In the genomic region with DNA sequence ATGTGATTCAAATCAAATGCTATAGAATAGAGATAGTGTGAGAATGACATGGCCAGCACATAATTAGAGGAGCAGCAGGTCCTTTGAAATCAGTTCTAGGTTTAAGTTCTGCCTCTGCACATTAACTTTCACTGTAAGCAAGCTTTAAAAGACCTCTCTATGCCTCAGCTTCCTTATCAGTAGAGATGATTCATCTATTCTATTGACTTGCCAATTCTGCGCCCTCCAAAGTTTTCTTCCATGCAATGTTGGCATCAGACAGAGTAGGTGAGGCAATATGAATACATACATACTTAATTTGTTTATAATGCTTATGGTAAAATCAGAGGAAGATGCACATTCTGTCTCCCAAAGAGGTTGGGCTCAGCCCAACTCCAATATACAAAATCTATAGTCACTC, we compare ENCODE assay signal across 31 cellular contexts.
"Had no signal": no experiment of that assay in that cellular context is flagged by ENCODE, and none has a peak within 500 bp of the region (broad histone marks: within the 10 kb centered on the region; RNA-seq: fewer than 3 reads in every experiment).

No MANE protein-coding gene starts in this region.

- ATAC-seq: activated CD4-positive, alpha-beta T cell treated with anti-CD3 and anti-CD28 coated beads for 36 hours; activated CD8-positive, alpha-beta memory T cell treated with anti-CD3 and anti-CD28 coated beads, Interleukin-2, amount 10 ng/mL, durations not matched to agents 7 days and 5 days; activated CD8-positive, alpha-beta T cell treated with anti-CD3 and anti-CD28 coated beads, Interleukin-2, amount 10 ng/mL, durations not matched to agents 7 days and 5 days; activated naive CD4-positive, alpha-beta T cell treated with anti-CD3 and anti-CD28 coated beads, Interleukin-2, amount 50 U/mL, for 72 hours; esophagus mucosa; gastroesophageal sphincter; heart right ventricle had no signal

- H3K27me3 Mint-ChIP-seq: activated CD4-positive, alpha-beta memory T cell treated with anti-CD3 and anti-CD28 coated beads for 36 hours; activated CD4-positive, alpha-beta T cell treated with anti-CD3 and anti-CD28 coated beads for 36 hours; activated CD4-positive, alpha-beta T cell treated with anti-CD3 and anti-CD28 coated beads, Interleukin-2, amount 10 ng/mL, durations not matched to agents 24 days and 14 days; activated CD8-positive, alpha-beta memory T cell treated with anti-CD3 and anti-CD28 coated beads, Interleukin-2, amount 10 ng/mL, durations not matched to agents 7 days and 5 days; activated naive CD4-positive, alpha-beta T cell treated with anti-CD3 and anti-CD28 coated beads, Interleukin-2, amount 10 ng/mL, durations not matched to agents 7 days and 5 days; activated naive CD8-positive, alpha-beta T cell treated with anti-CD3 and anti-CD28 coated beads, Interleukin-2, amount 10 ng/mL, durations not matched to agents 7 days and 5 days; central memory CD8-positive, alpha-beta T cell had no signal

- DNase-seq: activated CD4-positive, alpha-beta memory T cell treated with anti-CD3 and anti-CD28 coated beads for 36 hours; activated CD4-positive, alpha-beta T cell treated with anti-CD3 and anti-CD28 coated beads for 36 hours; activated CD4-positive, alpha-beta T cell treated with anti-CD3 and anti-CD28 coated beads, Interleukin-2, amount 10 ng/mL, durations not matched to agents 24 days and 14 days; activated CD4-positive, CD25-positive, alpha-beta regulatory T cell; activated CD4-positive, CD25-positive, alpha-beta regulatory T cell treated with anti-CD3 and anti-CD28 coated beads, Interleukin-2, amount 50 U/mL, for 72 hours; activated CD8-positive, alpha-beta memory T cell treated with anti-CD3 and anti-CD28 coated beads, Interleukin-2, amount 10 ng/mL, durations not matched to agents 7 days and 5 days; activated CD8-positive, alpha-beta memory T cell treated with anti-CD3 and anti-CD28 coated beads, Interleukin-2, amount 50 U/mL, for 4 hours; activated CD8-positive, alpha-beta T cell treated with anti-CD3 and anti-CD28 coated beads, Interleukin-2, amount 10 ng/mL, durations not matched to agents 7 days and 5 days; activated effector memory CD4-positive, alpha-beta T cell treated with anti-CD3 and anti-CD28 coated beads, Interleukin-2, amount 50 U/mL, for 16 hours; activated naive CD4-positive, alpha-beta T cell; activated naive CD4-positive, alpha-beta T cell treated with anti-CD3 and anti-CD28 coated beads, Interleukin-2, amount 10 ng/mL, durations not matched to agents 7 days and 5 days; activated naive CD8-positive, alpha-beta T cell treated with anti-CD3 and anti-CD28 coated beads, Interleukin-2, amount 10 ng/mL, durations not matched to agents 7 days and 5 days; activated T-cell treated with anti-CD3 and anti-CD28 coated beads, Interleukin-2, amount 50 U/mL, for 1 hour; activated T-cell treated with anti-CD3 and anti-CD28 coated beads, Interleukin-2, amount 50 U/mL, for 48 hours; amniotic stem cell; anterior cingulate cortex; effector CD8-positive, alpha-beta T cell; foreskin melanocyte; heart right ventricle; T-helper 2 cell had no signal

- H3K9me3 Mint-ChIP-seq: activated CD4-positive, alpha-beta memory T cell treated with anti-CD3 and anti-CD28 coated beads for 36 hours; activated naive CD4-positive, alpha-beta T cell treated with anti-CD3 and anti-CD28 coated beads, Interleukin-2, amount 10 ng/mL, durations not matched to agents 7 days and 5 days; activated naive CD8-positive, alpha-beta T cell treated with anti-CD3 and anti-CD28 coated beads, Interleukin-2, amount 10 ng/mL, durations not matched to agents 7 days and 5 days; brain had no signal

- H3K36me3 Mint-ChIP-seq: activated CD4-positive, alpha-beta memory T cell treated with anti-CD3 and anti-CD28 coated beads for 36 hours; activated CD8-positive, alpha-beta memory T cell treated with anti-CD3 and anti-CD28 coated beads, Interleukin-2, amount 10 ng/mL, durations not matched to agents 7 days and 5 days; activated naive CD4-positive, alpha-beta T cell treated with anti-CD3 and anti-CD28 coated beads, Interleukin-2, amount 10 ng/mL, durations not matched to agents 7 days and 5 days; activated naive CD8-positive, alpha-beta T cell treated with anti-CD3 and anti-CD28 coated beads, Interleukin-2, amount 10 ng/mL, durations not matched to agents 7 days and 5 days; brain had no signal

- H3K27ac Mint-ChIP-seq: activated CD4-positive, alpha-beta memory T cell treated with anti-CD3 and anti-CD28 coated beads for 36 hours; activated CD4-positive, alpha-beta T cell treated with anti-CD3 and anti-CD28 coated beads for 36 hours; activated CD4-positive, alpha-beta T cell treated with anti-CD3 and anti-CD28 coated beads, Interleukin-2, amount 10 ng/mL, durations not matched to agents 24 days and 14 days; activated CD8-positive, alpha-beta memory T cell treated with anti-CD3 and anti-CD28 coated beads, Interleukin-2, amount 10 ng/mL, durations not matched to agents 7 days and 5 days; activated CD8-positive, alpha-beta T cell treated with anti-CD3 and anti-CD28 coated beads, Interleukin-2, amount 10 ng/mL, durations not matched to agents 7 days and 5 days; activated naive CD4-positive, alpha-beta T cell treated with anti-CD3 and anti-CD28 coated beads, Interleukin-2, amount 10 ng/mL, durations not matched to agents 7 days and 5 days; activated naive CD4-positive, alpha-beta T cell treated with anti-CD3 and anti-CD28 coated beads, Interleukin-2, amount 50 U/mL, for 72 hours; activated naive CD8-positive, alpha-beta T cell treated with anti-CD3 and anti-CD28 coated beads, Interleukin-2, amount 10 ng/mL, durations not matched to agents 7 days and 5 days; activated T-helper 1 cell treated with anti-CD3 and anti-CD28 coated beads, Interleukin-12 subunit alpha, Interleukin-12 subunit beta, Interleukin-2, Interleukin-4 antibody, amounts not matched to agents 30 ng/mL and 10 ng/mL and 1 ng/mL, durations not matched to agents 14 hours and 24 hours and 36 hours; activated T-helper 2 cell treated with anti-CD3 and anti-CD28 coated beads, Interferon-gamma antibody, Interleukin-2, Interleukin-4, amounts not matched to agents 10 μg/mL and 5 μg/mL and 100 μg/mL, durations not matched to agents 14 hours and 24 hours and 36 hours had no signal

- H3K4me3 Mint-ChIP-seq: activated CD4-positive, alpha-beta memory T cell treated with anti-CD3 and anti-CD28 coated beads for 36 hours; activated CD4-positive, alpha-beta T cell treated with anti-CD3 and anti-CD28 coated beads for 36 hours; activated CD4-positive, alpha-beta T cell treated with anti-CD3 and anti-CD28 coated beads, Interleukin-2, amount 10 ng/mL, durations not matched to agents 24 days and 14 days; activated CD8-positive, alpha-beta memory T cell treated with anti-CD3 and anti-CD28 coated beads, Interleukin-2, amount 10 ng/mL, durations not matched to agents 7 days and 5 days; activated CD8-positive, alpha-beta T cell treated with anti-CD3 and anti-CD28 coated beads, Interleukin-2, amount 10 ng/mL, durations not matched to agents 7 days and 5 days; activated naive CD4-positive, alpha-beta T cell treated with anti-CD3 and anti-CD28 coated beads, Interleukin-2, amount 10 ng/mL, durations not matched to agents 7 days and 5 days; activated naive CD8-positive, alpha-beta T cell treated with anti-CD3 and anti-CD28 coated beads, Interleukin-2, amount 10 ng/mL, durations not matched to agents 7 days and 5 days; activated T-helper 1 cell treated with anti-CD3 and anti-CD28 coated beads, Interleukin-12 subunit alpha, Interleukin-12 subunit beta, Interleukin-2, Interleukin-4 antibody, amounts not matched to agents 30 ng/mL and 10 ng/mL and 1 ng/mL, durations not matched to agents 14 hours and 24 hours and 36 hours; brain; central memory CD8-positive, alpha-beta T cell had no signal

- H3K4me3 ChIP-seq: breast epithelium, gastroesophageal sphincter, heart right ventricle, hepatocyte had no signal

- FAIRE-seq: colon, endometrium had no signal

- H3K4me1 Mint-ChIP-seq: activated CD4-positive, alpha-beta T cell treated with anti-CD3 and anti-CD28 coated beads for 36 hours; activated CD4-positive, alpha-beta T cell treated with anti-CD3 and anti-CD28 coated beads, Interleukin-2, amount 10 ng/mL, durations not matched to agents 24 days and 14 days; activated CD8-positive, alpha-beta memory T cell treated with anti-CD3 and anti-CD28 coated beads, Interleukin-2, amount 10 ng/mL, durations not matched to agents 7 days and 5 days; activated naive CD4-positive, alpha-beta T cell treated with anti-CD3 and anti-CD28 coated beads, Interleukin-2, amount 10 ng/mL, durations not matched to agents 7 days and 5 days; activated naive CD8-positive, alpha-beta T cell treated with anti-CD3 and anti-CD28 coated beads, Interleukin-2, amount 10 ng/mL, durations not matched to agents 7 days and 5 days; central memory CD8-positive, alpha-beta T cell had no signal

- H3K36me3 ChIP-seq: breast epithelium, gastroesophageal sphincter, heart right ventricle had no signal

- H3K27me3 ChIP-seq: breast epithelium, gastroesophageal sphincter, heart right ventricle, hepatocyte had no signal
